In the genomic region with DNA sequence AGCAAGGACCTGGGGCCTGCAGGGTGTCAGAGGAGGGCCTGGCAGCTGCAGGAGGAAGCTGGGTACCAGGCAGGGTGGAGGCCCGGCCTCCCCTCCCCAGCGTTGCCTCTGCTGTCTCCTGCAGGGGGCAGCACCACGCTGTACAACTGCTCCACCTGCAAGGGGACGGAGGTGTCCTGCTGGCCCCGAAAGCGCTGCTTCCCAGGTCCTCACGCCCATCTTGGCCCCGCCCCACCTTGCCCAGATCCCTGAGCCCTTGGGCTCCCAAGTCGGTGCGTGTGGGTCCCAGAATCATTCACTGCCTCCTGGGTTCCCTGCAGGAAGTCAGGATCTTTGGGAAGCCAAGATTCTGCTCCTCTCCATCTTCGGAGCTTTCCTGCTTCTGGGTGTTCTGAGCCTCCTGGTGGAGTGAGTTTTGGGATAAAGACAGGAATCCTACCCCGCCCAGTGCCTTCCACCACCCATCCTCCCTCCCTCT, we compare ENCODE assay signal across 8 cellular contexts. TPM values are rescaled to one million over a fixed set of nuclear protein-coding genes. Genes with fewer than 3 reads are reported as not detected.
A peak's percentile ranks its signal among the peaks of the same experiment; 100 is the strongest.
DNase-seq lines count a peak whose midpoint lies in the region; ATAC-seq and TF ChIP-seq lines count a peak whose summit lies in the region.

No MANE protein-coding gene starts in this region.

- no peak overlapping the region for H3K4me3 ChIP-seq in CD4-positive, CD25-positive, alpha-beta regulatory T cell (ENCODE audit: low read depth, low read length)
- H3K4me3 ChIP-seq in OCI-LY3 (ENCODE audit: low read length) (peak overlapping the region; percentile 53), esophagus muscularis mucosa (peak overlapping the region in 2 of 4 donors; percentile 13 to 23)

- TF ChIP-seq EP300 in esophagus muscularis mucosa (IDR thresholded peaks at IDR 0.05) = no peak

- TF ChIP-seq POLR2A in esophagus muscularis mucosa (IDR thresholded peaks at IDR 0.05; ENCODE audit: low read depth) = no peak

- TF ChIP-seq CTCF in OCI-LY3 (IDR thresholded peaks at IDR 0.05; ENCODE audit: low read depth, low read length) (peak; percentile 75), esophagus muscularis mucosa (IDR thresholded peaks at IDR 0.05) (peak; percentile 83 to 93 (median 89))

- H3K27ac ChIP-seq in CD4-positive, CD25-positive, alpha-beta regulatory T cell (ENCODE audit: insufficient read depth, low read length, poor library complexity, severe bottlenecking) = no peak overlapping the region
- no peak overlapping the region for H3K27ac ChIP-seq in OCI-LY3 (ENCODE audit: low read length)
- peak overlapping the region; percentile 11 to 75 (median 39) for H3K27ac ChIP-seq in esophagus muscularis mucosa (replicated peaks in 1 of 4)

- no peaks in the 10 kb centered on the region for H3K9me3 Mint-ChIP-seq in CD4-positive, CD25-positive, alpha-beta regulatory T cell

- intact Hi-C loops in esophagus muscularis mucosa (cut with DNase I) = loop anchor here (2.0 kb wide), 1 partner anchor 81 kb away; no protein-coding TSS in a partner anchor

- peaks cover 21% of the 10 kb centered on the region for H3K4me1 ChIP-seq in CD4-positive, CD25-positive, alpha-beta regulatory T cell (ENCODE audit: control insufficient read depth, insufficient read depth, low read length, poor library complexity, severe bottlenecking)
- H3K4me1 ChIP-seq in OCI-LY3 (ENCODE audit: low read length) (peaks cover 11% of the 10 kb centered on the region), esophagus muscularis mucosa (peaks cover 15 to 47% (median 44%) of the 10 kb centered on the region in 4 donors)

- H3K27ac Mint-ChIP-seq in CD4-positive, CD25-positive, alpha-beta regulatory T cell = no peak overlapping the region

- peak; percentile 74 to 79 for ATAC-seq in CD4-positive, CD25-positive, alpha-beta regulatory T cell (ENCODE audit: low read depth in 2 of 2)
- ATAC-seq in HG02610 (IDR thresholded peaks at IDR 0.05; ENCODE audit: unreplicated experiment) (peak; percentile 45), GM19351 (IDR thresholded peaks at IDR 0.05; ENCODE audit: unreplicated experiment) (no peak)

- DNase-seq in CD4-positive, CD25-positive, alpha-beta regulatory T cell = peak; percentile 69 to 90 (median 83)
- DNase-seq in activated T-cell treated with anti-CD3 and anti-CD28 coated beads for 1 hour (ENCODE audit: low read depth) (peak; percentile 83), esophagus muscularis mucosa (ENCODE audit: extremely low spot score) (no peak), myocyte (ENCODE audit: low read depth) (peak; percentile 57)
- DNase-seq in stimulated activated CD8-positive, alpha-beta memory T cell treated with anti-CD3 and anti-CD28 coated beads, Interleukin-7, amount 100 ng/mL, for 1 hour (ENCODE audit: low read depth in 2 of 2) = peak; percentile 49 to 74

- WGBS in esophagus muscularis mucosa = 57% methylated on average over 2 of the region's 12 CpGs

- no peaks in the 10 kb centered on the region for H3K36me3 ChIP-seq in CD4-positive, CD25-positive, alpha-beta regulatory T cell (ENCODE audit: control insufficient read depth, insufficient read depth, low read length)
- no peaks in the 10 kb centered on the region for H3K36me3 ChIP-seq in OCI-LY3 (replicated peaks; ENCODE audit: low read depth, low read length)
- no peaks in the 10 kb centered on the region for H3K36me3 ChIP-seq in esophagus muscularis mucosa

- H3K4me1 Mint-ChIP-seq in CD4-positive, CD25-positive, alpha-beta regulatory T cell = peaks cover 0 to 32% (median 10%) of the 10 kb centered on the region in 4 donors

- H2AFZ ChIP-seq in OCI-LY3 (ENCODE audit: low read depth, low read length) = no peak overlapping the region

- H3K79me2 ChIP-seq in OCI-LY3 (ENCODE audit: low read length) = no peaks in the 10 kb centered on the region

- H3K9ac ChIP-seq in OCI-LY3 (ENCODE audit: low read length) = no peak overlapping the region

- no peaks in the 10 kb centered on the region for H3K9me3 ChIP-seq in CD4-positive, CD25-positive, alpha-beta regulatory T cell (ENCODE audit: control insufficient read depth in 2 of 2, low read length in 2 of 2)
- H3K9me3 ChIP-seq in OCI-LY3 (ENCODE audit: insufficient read depth, low read length) (no peaks in the 10 kb centered on the region), esophagus muscularis mucosa (no peaks in the 10 kb centered on the region)

- H3K4me2 ChIP-seq in OCI-LY3 (ENCODE audit: low read length) = peak overlapping the region; percentile 60

- no peaks in the 10 kb centered on the region for H3K27me3 ChIP-seq in CD4-positive, CD25-positive, alpha-beta regulatory T cell (ENCODE audit: control insufficient read depth, insufficient read depth, low read length)
- H3K27me3 ChIP-seq in OCI-LY3 (ENCODE audit: low read depth, low read length) (no peaks in the 10 kb centered on the region), esophagus muscularis mucosa (no peaks in the 10 kb centered on the region)

- peaks cover 4% of the 10 kb centered on the region for H3K27me3 Mint-ChIP-seq in CD4-positive, CD25-positive, alpha-beta regulatory T cell

- H4K20me1 ChIP-seq in OCI-LY3 (ENCODE audit: insufficient read depth, low read length) = no peaks in the 10 kb centered on the region

- no peaks in the 10 kb centered on the region for H3K36me3 Mint-ChIP-seq in CD4-positive, CD25-positive, alpha-beta regulatory T cell

- H3K4me3 Mint-ChIP-seq in CD4-positive, CD25-positive, alpha-beta regulatory T cell = peak overlapping the region in 1 of 4 donors; percentile 65

RNA-seq across cellular contexts. Expression of a gene that starts 1.2 kb away (rescaled TPM):
- total RNA-seq in CD4-positive, CD25-positive, alpha-beta regulatory T cell = not detected
- not detected for polyA plus RNA-seq in CD4-positive, CD25-positive, alpha-beta regulatory T cell
- total RNA-seq in esophagus muscularis mucosa (under 1 TPM in 1 of 4 donors, not detected in 3; 0.42 TPM), myocyte (not detected in 2 replicates)
- 0.06 TPM for polyA plus RNA-seq in myocyte (2012)

RNA-seq across cellular contexts. Expression of a gene that starts 4.1 kb away (rescaled TPM):
- total RNA-seq in CD4-positive, CD25-positive, alpha-beta regulatory T cell = 1.3 TPM
- 1 to 10 TPM; 2.6 to 4.0 (median 2.9) TPM for polyA plus RNA-seq in CD4-positive, CD25-positive, alpha-beta regulatory T cell
- 10 to 100 TPM in 2 of 4 donors, 1 to 10 TPM in 2; 9.1 to 18.2 (median 13.3) TPM for total RNA-seq in esophagus muscularis mucosa
- total RNA-seq in myocyte = 10.0 and 10.1 TPM in 2 replicates
- 50.9 TPM for polyA plus RNA-seq in myocyte (2012)

RNA-seq across cellular contexts. Expression of a gene that starts 19.8 kb away (rescaled TPM):
- 723 TPM for total RNA-seq in CD4-positive, CD25-positive, alpha-beta regulatory T cell
- 100 to 1,000 TPM; 194 to 259 (median 213) TPM for polyA plus RNA-seq in CD4-positive, CD25-positive, alpha-beta regulatory T cell
- total RNA-seq in esophagus muscularis mucosa (10 to 100 TPM in 1 of 4 donors, 1 to 10 TPM in 3; 2.1 to 11.4 (median 4.6) TPM), myocyte (not detected in 2 replicates)
- polyA plus RNA-seq in myocyte (2012) = 26.0 TPM

RNA-seq across cellular contexts. Expression of a gene that starts 24.8 kb away (rescaled TPM):
- 4.8 TPM for total RNA-seq in CD4-positive, CD25-positive, alpha-beta regulatory T cell
- 1 to 10 TPM in 3 of 4 donors, under 1 TPM in 1; 0.42 to 3.8 (median 1.4) TPM for polyA plus RNA-seq in CD4-positive, CD25-positive, alpha-beta regulatory T cell
- total RNA-seq in esophagus muscularis mucosa = 1 to 10 TPM; 2.9 to 7.5 (median 5.6) TPM
- total RNA-seq in myocyte = not detected in 2 replicates
- 0.32 TPM for polyA plus RNA-seq in myocyte (2012)

RNA-seq across cellular contexts. Expression of a gene that starts 27.0 kb away (rescaled TPM):
- total RNA-seq in CD4-positive, CD25-positive, alpha-beta regulatory T cell = 39.5 TPM
- polyA plus RNA-seq in CD4-positive, CD25-positive, alpha-beta regulatory T cell = 1 to 10 TPM in 2 of 4 donors, under 1 TPM in 2; 0.27 to 1.2 (median 0.83) TPM
- 10 to 100 TPM; 13.9 to 27.0 (median 20.6) TPM for total RNA-seq in esophagus muscularis mucosa
- 19.5 and 22.3 TPM in 2 replicates for total RNA-seq in myocyte
- 23.3 TPM for polyA plus RNA-seq in myocyte (2012)

Comparison
In these comparisons a context has a peak if more than half of its experiments do, and no peak if none do; other contexts are left out.
1. H3K27ac ChIP-seq: peak in esophagus muscularis mucosa (4 of 4); none in CD4-positive, CD25-positive, alpha-beta regulatory T cell (single experiment) and OCI-LY3 (single experiment).
2. RNA of a gene that starts 19.8 kb away (total RNA-seq): 723 TPM in CD4-positive, CD25-positive, alpha-beta regulatory T cell (single experiment); 2.1 to 11.4 TPM in esophagus muscularis mucosa and not detected in myocyte; every median in the first group is over 10 times any median in the second.